ENCODE assay signal across 8 cellular contexts in the genomic region with DNA sequence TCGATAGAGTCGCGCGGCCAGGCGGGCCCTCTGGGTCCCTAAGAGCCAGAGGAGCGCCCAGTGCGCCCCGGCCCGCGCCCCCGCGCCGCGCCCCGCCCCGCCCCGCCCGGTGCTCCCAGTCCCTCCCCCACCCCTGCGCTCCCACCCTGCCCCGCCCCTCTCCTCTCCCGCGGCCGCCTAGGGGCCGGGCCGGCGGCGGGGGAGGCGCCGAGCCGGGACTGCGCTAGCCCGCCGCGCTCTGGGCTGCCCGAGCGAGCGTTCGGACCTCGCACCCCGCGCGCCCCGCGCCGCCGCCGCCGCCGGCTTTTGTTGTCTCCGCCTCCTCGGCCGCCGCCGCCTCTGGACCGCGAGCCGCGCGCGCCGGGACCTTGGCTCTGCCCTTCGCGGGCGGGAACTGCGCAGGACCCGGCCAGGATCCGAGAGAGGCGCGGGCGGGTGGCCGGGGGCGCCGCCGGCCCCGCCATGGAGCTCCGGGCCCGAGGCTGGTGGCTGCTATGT. TPM values are rescaled to one million over a fixed set of nuclear protein-coding genes. Genes with fewer than 3 reads are reported as not detected.
DNase-seq lines count a peak whose midpoint lies in the region; ATAC-seq lines count a peak whose summit lies in the region.

A gene with protein sequence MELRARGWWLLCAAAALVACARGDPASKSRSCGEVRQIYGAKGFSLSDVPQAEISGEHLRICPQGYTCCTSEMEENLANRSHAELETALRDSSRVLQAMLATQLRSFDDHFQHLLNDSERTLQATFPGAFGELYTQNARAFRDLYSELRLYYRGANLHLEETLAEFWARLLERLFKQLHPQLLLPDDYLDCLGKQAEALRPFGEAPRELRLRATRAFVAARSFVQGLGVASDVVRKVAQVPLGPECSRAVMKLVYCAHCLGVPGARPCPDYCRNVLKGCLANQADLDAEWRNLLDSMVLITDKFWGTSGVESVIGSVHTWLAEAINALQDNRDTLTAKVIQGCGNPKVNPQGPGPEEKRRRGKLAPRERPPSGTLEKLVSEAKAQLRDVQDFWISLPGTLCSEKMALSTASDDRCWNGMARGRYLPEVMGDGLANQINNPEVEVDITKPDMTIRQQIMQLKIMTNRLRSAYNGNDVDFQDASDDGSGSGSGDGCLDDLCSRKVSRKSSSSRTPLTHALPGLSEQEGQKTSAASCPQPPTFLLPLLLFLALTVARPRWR (plus strand): TSS at position 207 of the 498 bp plus-strand sequence. CDS start 256 bp downstream, at position 463.

- H3K18ac ChIP-seq in neuronal stem cell (ENCODE audit: low read length) = peak within 1 kb of the TSS; percentile 97

- peak within 1 kb of the TSS; percentile 95 for H3K14ac ChIP-seq in neuronal stem cell (ENCODE audit: low read length)

- DNase-seq in activated gamma-delta T cell treated with Interleukin-2 at 50 U/mL for 16 hours (peak; percentile 37), activated gamma-delta T cell (lab: John Stamatoyannopoulos, UW) (no peak), NCI-H82 (lab: John Stamatoyannopoulos, UW) (peak; percentile 85), globus pallidus (ENCODE audit: low spot score) (peak; percentile 77), neuronal stem cell (ENCODE audit: low spot score) (peak; percentile 71), SHP77 treated with DMSO at 0.1 percent for 48 hours (lab: John Stamatoyannopoulos, UW) (no peak)

- peak within 1 kb of the TSS; percentile 87 for H3K4me3 Mint-ChIP-seq in activated naive CD8-positive, alpha-beta T cell

- no peaks in the 10 kb centered on the region for H3K9me3 Mint-ChIP-seq in activated naive CD8-positive, alpha-beta T cell (ENCODE audit: low read depth)

- peak within 1 kb of the TSS; percentile 92 for H3K9ac ChIP-seq in neuronal stem cell (ENCODE audit: low read depth, low read length, poor library complexity)

- peak within 1 kb of the TSS; percentile 91 for H2AK5ac ChIP-seq in neuronal stem cell (ENCODE audit: low read depth, low read length)

- peaks cover 3% of the 10 kb centered on the region for H3K27me3 Mint-ChIP-seq in activated naive CD8-positive, alpha-beta T cell

- H3K4me1 ChIP-seq in neuronal stem cell (ENCODE audit: control insufficient read depth in 2 of 2, insufficient read depth in 1 of 2, low read depth in 1 of 2, low read length in 2 of 2) = peaks cover 23 to 24% of the 10 kb centered on the region in 2 donors

- no peak within 1 kb of the TSS for H4K8ac ChIP-seq in neuronal stem cell (ENCODE audit: low read depth, low read length)

- peak within 1 kb of the TSS; percentile 81 to 93 for H3K4me3 ChIP-seq in neuronal stem cell (ENCODE audit: low read length in 2 of 2)

- peak within 1 kb of the TSS; percentile 95 for H3K4me2 ChIP-seq in neuronal stem cell (ENCODE audit: insufficient read depth, low read length, poor library complexity, severe bottlenecking)

- H2AFZ ChIP-seq in neuronal stem cell (ENCODE audit: low read length) = peak within 1 kb of the TSS; percentile 99

- peak within 1 kb of the TSS; percentile 98 for H2BK15ac ChIP-seq in neuronal stem cell (ENCODE audit: low read length)

- H4K91ac ChIP-seq in neuronal stem cell (ENCODE audit: low read depth, low read length, poor library complexity) = no peak within 1 kb of the TSS

- peak; percentile 53 for ATAC-seq in HG02885 (IDR thresholded peaks at IDR 0.05; ENCODE audit: poor library complexity, unreplicated experiment)

- peaks cover 31% of the 10 kb centered on the region for H3K79me1 ChIP-seq in neuronal stem cell (ENCODE audit: low read depth, low read length)

- WGBS in neuronal stem cell (ENCODE audit: extremely low coverage in 2 of 2, insufficient read length in 2 of 2, insufficient replicate concordance in 1 of 2), 2 donors = no CpG with 5 or more reads among the region's 77 CpGs

- H3K4ac ChIP-seq in neuronal stem cell (ENCODE audit: low read length) = peak within 1 kb of the TSS; percentile 66

- peaks cover 0 to 2% of the 10 kb centered on the region in 2 donors for H3K9me3 ChIP-seq in neuronal stem cell (replicated peaks in 1 of 2; ENCODE audit: control insufficient read depth in 2 of 2, insufficient read depth in 1 of 2, low read depth in 1 of 2, low read length in 2 of 2)

- peak within 1 kb of the TSS; percentile 75 for H3K27ac Mint-ChIP-seq in activated naive CD8-positive, alpha-beta T cell

- no peaks in the 10 kb centered on the region for H3K36me3 Mint-ChIP-seq in activated naive CD8-positive, alpha-beta T cell

- peak within 1 kb of the TSS; percentile 47 for H2BK120ac ChIP-seq in neuronal stem cell (ENCODE audit: low read depth, low read length)

- peaks cover 8% of the 10 kb centered on the region for H3K4me1 Mint-ChIP-seq in activated naive CD8-positive, alpha-beta T cell (ENCODE audit: low read depth)

- H3K36me3 ChIP-seq in neuronal stem cell (replicated peaks in 1 of 2; ENCODE audit: control insufficient read depth in 2 of 2, insufficient read depth in 2 of 2, low read length in 2 of 2) = peaks cover 4 to 6% of the 10 kb centered on the region in 2 donors

- H2BK5ac ChIP-seq in neuronal stem cell (ENCODE audit: low read length) = peak within 1 kb of the TSS; percentile 97

- peaks cover 0 to 8% (median 6%) of the 10 kb centered on the region in 3 experiments for H3K27me3 ChIP-seq in neuronal stem cell (ENCODE audit: control insufficient read depth in 3 of 3, insufficient read depth in 3 of 3, low read depth in 1 of 3, low read length in 3 of 3)

- H2BK12ac ChIP-seq in neuronal stem cell (ENCODE audit: low read length) = peak within 1 kb of the TSS; percentile 73

- peak within 1 kb of the TSS; percentile 77 for H3K23ac ChIP-seq in neuronal stem cell (ENCODE audit: low read depth, low read length, poor library complexity)

- H3K27ac ChIP-seq in neuronal stem cell (replicated peaks; ENCODE audit: low read length) = peak within 1 kb of the TSS; percentile 80

RNA-seq across cellular contexts. Expression of the gene that starts here (rescaled TPM):
- polyA plus RNA-seq in neuronal stem cell (2013, experiment 1 of 2) = 78.0 TPM
- 77.4 TPM for polyA plus RNA-seq in neuronal stem cell (2013, experiment 2 of 2)

Comparison
In these comparisons a context has a peak if more than half of its experiments do, and no peak if none do; other contexts are left out.
1. DNase-seq: peak in activated gamma-delta T cell treated with Interleukin-2 at 50 U/mL for 16 hours (single experiment), NCI-H82 (single experiment), globus pallidus (single experiment) and neuronal stem cell (single experiment); none in activated gamma-delta T cell (single experiment) and SHP77 treated with DMSO at 0.1 percent for 48 hours (single experiment).